ENCODE assay signal across 20 cellular contexts in genomic region chr14:66017960-66018359, GRCh38.
DNase-seq lines count a peak whose midpoint lies in the region; ATAC-seq and TF ChIP-seq lines count a peak whose summit lies in the region.
"Had no signal": no experiment of that assay in that cellular context is flagged by ENCODE, and none has a peak within 500 bp of the region (broad histone marks: within the 10 kb centered on the region; RNA-seq: fewer than 3 reads in every experiment).

No MANE protein-coding gene starts in this region.

- H3K9me3 Mint-ChIP-seq in endodermal cell, result peaks cover 7% of the 10 kb centered on the region
- H3K9me3 Mint-ChIP-seq: CD8-positive, alpha-beta T cell had no signal

- H3K9ac ChIP-seq in endodermal cell (ENCODE audit: extremely low read depth, low read length, poor library complexity, severe bottlenecking), result no peak overlapping the region

- DNase-seq in NCI-H187 treated with DMSO at 0.1 percent for 48 hours (lab: John Stamatoyannopoulos, UW) (peak; percentile 42), NCI-H187 (lab: John Stamatoyannopoulos, UW) (no peak), HFF-Myc (ENCODE audit: extremely low read depth, low read depth) (peak; percentile 12), NCI-H2171 (lab: John Stamatoyannopoulos, UW) (peak; percentile 69), left colon (no peak), germinal center (ENCODE audit: low spot score) (no peak), endodermal cell (no peak), breast epithelium (ENCODE audit: low spot score in 2 of 2) (no peak)
- DNase-seq: 8988T; AML-193; C1 segment of cervical spinal cord; CD8-positive, alpha-beta T cell; MM.1S; NCI-H1048; NCI-H2081 treated with DMSO at 0.1 percent for 48 hours; NCI-H226; NCI-H526 treated with DMSO at 0.1 percent for 48 hours; OCI-M1; T-helper 1 cell had no signal

- no peak overlapping the region for H3K27ac Mint-ChIP-seq in endodermal cell
- H3K27ac Mint-ChIP-seq: CD8-positive, alpha-beta T cell had no signal

- no peaks in the 10 kb centered on the region for H3K36me3 Mint-ChIP-seq in endodermal cell (ENCODE audit: low read depth)
- H3K36me3 Mint-ChIP-seq: CD8-positive, alpha-beta T cell had no signal

- H3K4me1 Mint-ChIP-seq in endodermal cell, result peaks cover 9% of the 10 kb centered on the region

- WGBS in endodermal cell (ENCODE audit: insufficient coverage in 1 of 2, insufficient read length in 1 of 2), 2 experiments, result 93% methylated on average over 1 of the region's 1 CpG; no CpG with 5 or more reads in 1 of the 2 experiments

- TF ChIP-seq CTCF in HFF-Myc (IDR thresholded peaks at IDR 0.05; ENCODE audit: low read depth, low read length, missing control alignments) (no peak), endodermal cell (conservative IDR thresholded peaks at IDR 0.05) (no peak), breast epithelium (IDR thresholded peaks at IDR 0.05) (no peak)

- H3K27ac ChIP-seq in endodermal cell (ENCODE audit: low read depth, low read length), result no peak overlapping the region
- H3K27ac ChIP-seq in breast epithelium, result no peak overlapping the region
- H3K27ac ChIP-seq: SJSA1 had no signal

- no peaks in the 10 kb centered on the region for H3K27me3 Mint-ChIP-seq in endodermal cell (ENCODE audit: insufficient read depth)

- H3K4me3 ChIP-seq in HFF-Myc (replicated peaks; ENCODE audit: low read depth, low read length) (no peak overlapping the region), endodermal cell (ENCODE audit: low read length) (no peak overlapping the region), breast epithelium (no peak overlapping the region)
- H3K4me3 ChIP-seq: SJSA1 had no signal

- ATAC-seq in left colon, result peak; percentile 24
- ATAC-seq: CD8-positive, alpha-beta T cell had no signal

- H3K36me3 ChIP-seq in endodermal cell (ENCODE audit: control insufficient read depth, insufficient read depth, low read length), result no peaks in the 10 kb centered on the region
- no peaks in the 10 kb centered on the region for H3K36me3 ChIP-seq in breast epithelium
- H3K36me3 ChIP-seq: SJSA1 had no signal

- intact Hi-C loops in left colon (cut with DNase I, micrococcal nuclease) (no loop called here), breast epithelium (cut with DNase I; ENCODE audit: low total_unique reads) (no loop called here)

- H3K27me3 ChIP-seq in endodermal cell (ENCODE audit: control insufficient read depth, insufficient read depth, low read length, poor library complexity, severe bottlenecking), result no peaks in the 10 kb centered on the region
- no peaks in the 10 kb centered on the region for H3K27me3 ChIP-seq in breast epithelium
- H3K27me3 ChIP-seq: SJSA1 had no signal

- no peak overlapping the region for H3K4me3 Mint-ChIP-seq in endodermal cell
- H3K4me3 Mint-ChIP-seq: CD8-positive, alpha-beta T cell had no signal

- TF ChIP-seq POLR2A in breast epithelium (IDR thresholded peaks at IDR 0.05), result no peak

- H3K4me1 ChIP-seq in endodermal cell (ENCODE audit: control insufficient read depth, insufficient read depth, low read length), result no peaks in the 10 kb centered on the region
- H3K4me1 ChIP-seq in breast epithelium, result no peaks in the 10 kb centered on the region
- H3K4me1 ChIP-seq: SJSA1 had no signal

- no peaks in the 10 kb centered on the region for H3K9me3 ChIP-seq in endodermal cell (ENCODE audit: control insufficient read depth, low read length)
- no peaks in the 10 kb centered on the region for H3K9me3 ChIP-seq in breast epithelium
- H3K9me3 ChIP-seq: SJSA1 had no signal

Comparison
In these comparisons a context has a peak if more than half of its experiments do, and no peak if none do; other contexts are left out.
1. DNase-seq: peak in NCI-H187 treated with DMSO at 0.1 percent for 48 hours (single experiment), HFF-Myc (single experiment) and NCI-H2171 (single experiment); none in NCI-H187 (0 of 2), left colon (0 of 2), germinal center (single experiment), endodermal cell (single experiment) and breast epithelium (0 of 2).